In the genomic region with DNA sequence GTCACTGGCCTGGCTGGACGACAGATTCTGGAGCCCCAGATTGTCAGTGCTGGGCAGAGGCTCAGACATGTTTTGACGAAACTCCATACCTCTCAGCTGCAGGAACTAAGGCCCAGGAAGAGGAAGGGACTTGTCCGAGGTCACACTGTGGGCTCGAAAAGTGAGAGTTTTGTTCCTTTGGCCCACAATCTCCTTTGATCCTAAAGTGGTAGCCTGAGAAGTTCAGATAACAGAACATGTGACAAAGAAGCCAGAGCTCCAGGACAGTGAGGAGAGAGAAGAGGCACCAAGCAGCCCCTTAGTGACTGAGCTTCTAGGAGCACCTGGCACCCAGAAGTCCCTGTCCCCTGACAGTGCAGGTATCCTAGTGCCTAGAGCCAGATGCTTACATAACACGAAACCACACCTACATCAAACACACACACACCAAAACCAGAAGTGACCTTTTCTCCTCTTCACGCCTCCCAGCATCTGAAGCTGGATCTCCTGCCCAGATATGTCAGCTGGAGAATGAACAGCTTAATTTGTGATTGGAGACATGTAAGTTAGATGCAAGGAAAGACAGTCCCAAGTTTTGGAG, we compare ENCODE assay signal across 11 cellular contexts.
DNase-seq lines count a peak whose midpoint lies in the region; ATAC-seq and TF ChIP-seq lines count a peak whose summit lies in the region.
"Had no signal": no experiment of that assay in that cellular context is flagged by ENCODE, and none has a peak within 500 bp of the region (broad histone marks: within the 10 kb centered on the region; RNA-seq: fewer than 3 reads in every experiment).

No MANE protein-coding gene starts in this region.

- H3K4me1 ChIP-seq in esophagus squamous epithelium: peaks cover 41 to 79% (median 49%) of the 10 kb centered on the region in 3 donors
- peaks cover 10% of the 10 kb centered on the region for H3K4me1 ChIP-seq in psoas muscle

- 39 to 46% methylated on average over 4 to 5 of the region's 6 CpGs for WGBS in esophagus squamous epithelium, 2 donors
- WGBS in psoas muscle, 3 donors: 35 to 47% (median 43%) methylated on average over 6 of the region's 6 CpGs

- no peak overlapping the region for H3K4me3 Mint-ChIP-seq in T-helper 2 cell treated with Interferon-gamma antibody and Interleukin-4, amounts not matched to agents 5 μg/mL and 100 μg/mL, for 36 hours
- H3K4me3 Mint-ChIP-seq: activated T-cell treated with anti-CD3 and anti-CD28 coated beads, Interleukin-2, amount 50 U/mL, for 4 hours; nephron progenitor cell had no signal

- no peaks in the 10 kb centered on the region for H3K36me3 Mint-ChIP-seq in T-helper 2 cell treated with Interferon-gamma antibody and Interleukin-4, amounts not matched to agents 5 μg/mL and 100 μg/mL, for 36 hours (ENCODE audit: low read depth)

- intact Hi-C loops in esophagus squamous epithelium (cut with DNase I) (no loop called here), psoas muscle (cut with DNase I) (no loop called here)

- H3K27ac ChIP-seq in esophagus squamous epithelium: peak overlapping the region; percentile 75 to 93 (median 81)
- no peak overlapping the region for H3K27ac ChIP-seq in psoas muscle

- ATAC-seq in psoas muscle (peak in 3 of 4 donors; percentile 14 to 43 (median 22)), GM19395 (IDR thresholded peaks at IDR 0.05; ENCODE audit: unreplicated experiment) (no peak)
- ATAC-seq: activated T-cell treated with anti-CD3 and anti-CD28 coated beads, Interleukin-2, amount 50 U/mL, for 4 hours had no signal

- no peak for TF ChIP-seq POLR2A in esophagus squamous epithelium (IDR thresholded peaks at IDR 0.05)

- H3K27me3 ChIP-seq in esophagus squamous epithelium (no peaks in the 10 kb centered on the region), psoas muscle (ENCODE audit: insufficient read depth in 3 of 3, low read length in 2 of 3) (no peaks in the 10 kb centered on the region)

- H3K9me3 ChIP-seq in esophagus squamous epithelium (no peaks in the 10 kb centered on the region), psoas muscle (no peaks in the 10 kb centered on the region)

- no peaks in the 10 kb centered on the region for H3K36me3 ChIP-seq in esophagus squamous epithelium
- no peaks in the 10 kb centered on the region for H3K36me3 ChIP-seq in psoas muscle (ENCODE audit: insufficient read depth in 1 of 2, low read depth in 1 of 2)

- H3K27ac Mint-ChIP-seq in T-helper 2 cell treated with Interferon-gamma antibody and Interleukin-4, amounts not matched to agents 5 μg/mL and 100 μg/mL, for 36 hours: no peak overlapping the region
- H3K27ac Mint-ChIP-seq: nephron progenitor cell had no signal

- no peak overlapping the region for H3K4me3 ChIP-seq in GM12865 (ENCODE audit: low read depth, low read length)
- no peak overlapping the region for H3K4me3 ChIP-seq in esophagus squamous epithelium
- H3K4me3 ChIP-seq in psoas muscle: no peak overlapping the region

- peaks cover 5% of the 10 kb centered on the region for H3K27me3 Mint-ChIP-seq in T-helper 2 cell treated with Interferon-gamma antibody and Interleukin-4, amounts not matched to agents 5 μg/mL and 100 μg/mL, for 36 hours (ENCODE audit: low read depth)

- TF ChIP-seq CTCF in GM12865 (IDR thresholded peaks at IDR 0.05; ENCODE audit: insufficient read depth, low read depth, low read length, missing control alignments): no peak
- TF ChIP-seq CTCF in esophagus squamous epithelium (IDR thresholded peaks at IDR 0.05): no peak
- TF ChIP-seq CTCF in psoas muscle (IDR thresholded peaks at IDR 0.05): no peak

- H3K9me3 Mint-ChIP-seq in T-helper 2 cell treated with Interferon-gamma antibody and Interleukin-4, amounts not matched to agents 5 μg/mL and 100 μg/mL, for 36 hours: no peaks in the 10 kb centered on the region
- H3K9me3 Mint-ChIP-seq: activated T-cell treated with anti-CD3 and anti-CD28 coated beads, Interleukin-2, amount 50 U/mL, for 4 hours; nephron progenitor cell had no signal

- H3K4me1 Mint-ChIP-seq in T-helper 2 cell treated with Interferon-gamma antibody and Interleukin-4, amounts not matched to agents 5 μg/mL and 100 μg/mL, for 36 hours (ENCODE audit: low read depth): no peaks in the 10 kb centered on the region

- DNase-seq in GM12865 (ENCODE audit: low read depth): peak; percentile 10
- peak; percentile 14 for DNase-seq in RPMI8226
- DNase-seq in esophagus squamous epithelium (lab: John Stamatoyannopoulos, UW): no peak
- DNase-seq in psoas muscle: no peak
- no peak for DNase-seq in T-helper 2 cell treated with Interferon-gamma antibody and Interleukin-4, amounts not matched to agents 5 μg/mL and 100 μg/mL, for 36 hours (ENCODE audit: low spot score)
- no peak for DNase-seq in NCI-H2171 treated with DMSO at 0.1 percent for 48 hours (lab: John Stamatoyannopoulos, UW)
- no peak for DNase-seq in pons (ENCODE audit: low spot score)
- DNase-seq: activated T-cell treated with anti-CD3 and anti-CD28 coated beads, Interleukin-2, amount 50 U/mL, for 4 hours; DMS79 treated with DMSO at 0.1 percent for 48 hours; nephron progenitor cell had no signal

Comparison
In these comparisons a context has a peak if more than half of its experiments do, and no peak if none do; other contexts are left out.
1. DNase-seq: peak in GM12865 (single experiment) and RPMI8226 (single experiment); none in esophagus squamous epithelium (single experiment), psoas muscle (0 of 2), T-helper 2 cell treated with Interferon-gamma antibody and Interleukin-4, amounts not matched to agents 5 μg/mL and 100 μg/mL, for 36 hours (single experiment), NCI-H2171 treated with DMSO at 0.1 percent for 48 hours (single experiment) and pons (single experiment).